In the genomic region with DNA sequence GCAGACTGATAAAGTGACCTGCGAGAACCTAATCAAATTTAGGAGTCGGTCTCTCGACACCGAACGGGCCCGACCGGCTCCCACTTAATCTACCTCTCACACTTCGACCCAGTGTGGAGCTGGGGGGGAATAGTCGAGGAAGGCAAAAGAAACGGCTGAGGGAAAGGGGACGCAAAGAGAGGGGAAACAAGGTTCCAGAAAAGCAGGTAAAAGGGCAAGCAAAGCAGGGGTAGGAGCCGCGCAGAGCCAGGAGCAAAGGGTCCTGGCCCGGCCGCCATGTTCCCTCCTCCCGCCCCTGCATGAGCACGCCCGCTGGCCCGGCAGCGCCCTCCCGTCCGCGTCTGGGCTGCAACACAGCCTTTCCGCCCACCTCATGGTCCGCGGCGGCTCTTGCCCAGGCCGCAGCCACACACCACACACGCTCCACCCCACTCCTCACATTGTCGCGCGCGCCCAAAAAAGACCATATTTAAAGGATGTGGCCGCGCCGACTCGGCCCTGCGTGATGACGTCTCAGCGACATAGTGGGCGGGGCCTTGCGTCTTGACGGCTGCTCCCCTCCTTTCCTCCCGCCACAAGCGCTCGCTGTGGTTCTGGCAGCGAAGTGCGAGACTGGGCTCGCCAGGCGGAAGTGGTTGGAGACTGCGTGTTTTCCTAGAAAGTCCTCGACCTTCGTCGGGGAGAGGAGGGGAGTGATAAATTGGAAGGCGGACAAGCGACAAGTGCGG, we compare ENCODE assay signal across 1 cellular context.
TF ChIP-seq lines count a peak whose summit lies in the region.

A gene with protein sequence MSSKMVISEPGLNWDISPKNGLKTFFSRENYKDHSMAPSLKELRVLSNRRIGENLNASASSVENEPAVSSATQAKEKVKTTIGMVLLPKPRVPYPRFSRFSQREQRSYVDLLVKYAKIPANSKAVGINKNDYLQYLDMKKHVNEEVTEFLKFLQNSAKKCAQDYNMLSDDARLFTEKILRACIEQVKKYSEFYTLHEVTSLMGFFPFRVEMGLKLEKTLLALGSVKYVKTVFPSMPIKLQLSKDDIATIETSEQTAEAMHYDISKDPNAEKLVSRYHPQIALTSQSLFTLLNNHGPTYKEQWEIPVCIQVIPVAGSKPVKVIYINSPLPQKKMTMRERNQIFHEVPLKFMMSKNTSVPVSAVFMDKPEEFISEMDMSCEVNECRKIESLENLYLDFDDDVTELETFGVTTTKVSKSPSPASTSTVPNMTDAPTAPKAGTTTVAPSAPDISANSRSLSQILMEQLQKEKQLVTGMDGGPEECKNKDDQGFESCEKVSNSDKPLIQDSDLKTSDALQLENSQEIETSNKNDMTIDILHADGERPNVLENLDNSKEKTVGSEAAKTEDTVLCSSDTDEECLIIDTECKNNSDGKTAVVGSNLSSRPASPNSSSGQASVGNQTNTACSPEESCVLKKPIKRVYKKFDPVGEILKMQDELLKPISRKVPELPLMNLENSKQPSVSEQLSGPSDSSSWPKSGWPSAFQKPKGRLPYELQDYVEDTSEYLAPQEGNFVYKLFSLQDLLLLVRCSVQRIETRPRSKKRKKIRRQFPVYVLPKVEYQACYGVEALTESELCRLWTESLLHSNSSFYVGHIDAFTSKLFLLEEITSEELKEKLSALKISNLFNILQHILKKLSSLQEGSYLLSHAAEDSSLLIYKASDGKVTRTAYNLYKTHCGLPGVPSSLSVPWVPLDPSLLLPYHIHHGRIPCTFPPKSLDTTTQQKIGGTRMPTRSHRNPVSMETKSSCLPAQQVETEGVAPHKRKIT (minus strand): TSS at position 510 of the 728 bp plus-strand sequence. CDS start 1,165 bp downstream, outside the sequence.

TF ChIP-seq in HepG2, 621 proteins besides CTCF, POLR2A, EP300 and RAD21 (continued from another document and continues in another):
- TF ChIP-seq, protein P1, sequence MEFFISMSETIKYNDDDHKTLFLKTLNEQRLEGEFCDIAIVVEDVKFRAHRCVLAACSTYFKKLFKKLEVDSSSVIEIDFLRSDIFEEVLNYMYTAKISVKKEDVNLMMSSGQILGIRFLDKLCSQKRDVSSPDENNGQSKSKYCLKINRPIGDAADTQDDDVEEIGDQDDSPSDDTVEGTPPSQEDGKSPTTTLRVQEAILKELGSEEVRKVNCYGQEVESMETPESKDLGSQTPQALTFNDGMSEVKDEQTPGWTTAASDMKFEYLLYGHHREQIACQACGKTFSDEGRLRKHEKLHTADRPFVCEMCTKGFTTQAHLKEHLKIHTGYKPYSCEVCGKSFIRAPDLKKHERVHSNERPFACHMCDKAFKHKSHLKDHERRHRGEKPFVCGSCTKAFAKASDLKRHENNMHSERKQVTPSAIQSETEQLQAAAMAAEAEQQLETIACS (CRISPR knock-in tag; IDR thresholded peaks at IDR 0.05), result 0 out of 2 replicates have a peak, but pooled peaks have one; percentile 51
- TF ChIP-seq, protein P2, sequence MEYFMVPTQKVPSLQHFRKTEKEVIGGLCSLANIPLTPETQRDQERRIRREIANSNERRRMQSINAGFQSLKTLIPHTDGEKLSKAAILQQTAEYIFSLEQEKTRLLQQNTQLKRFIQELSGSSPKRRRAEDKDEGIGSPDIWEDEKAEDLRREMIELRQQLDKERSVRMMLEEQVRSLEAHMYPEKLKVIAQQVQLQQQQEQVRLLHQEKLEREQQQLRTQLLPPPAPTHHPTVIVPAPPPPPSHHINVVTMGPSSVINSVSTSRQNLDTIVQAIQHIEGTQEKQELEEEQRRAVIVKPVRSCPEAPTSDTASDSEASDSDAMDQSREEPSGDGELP (IDR thresholded peaks at IDR 0.05; ENCODE audit: borderline replicate concordance, low read depth), result no peak
- TF ChIP-seq, protein P3, sequence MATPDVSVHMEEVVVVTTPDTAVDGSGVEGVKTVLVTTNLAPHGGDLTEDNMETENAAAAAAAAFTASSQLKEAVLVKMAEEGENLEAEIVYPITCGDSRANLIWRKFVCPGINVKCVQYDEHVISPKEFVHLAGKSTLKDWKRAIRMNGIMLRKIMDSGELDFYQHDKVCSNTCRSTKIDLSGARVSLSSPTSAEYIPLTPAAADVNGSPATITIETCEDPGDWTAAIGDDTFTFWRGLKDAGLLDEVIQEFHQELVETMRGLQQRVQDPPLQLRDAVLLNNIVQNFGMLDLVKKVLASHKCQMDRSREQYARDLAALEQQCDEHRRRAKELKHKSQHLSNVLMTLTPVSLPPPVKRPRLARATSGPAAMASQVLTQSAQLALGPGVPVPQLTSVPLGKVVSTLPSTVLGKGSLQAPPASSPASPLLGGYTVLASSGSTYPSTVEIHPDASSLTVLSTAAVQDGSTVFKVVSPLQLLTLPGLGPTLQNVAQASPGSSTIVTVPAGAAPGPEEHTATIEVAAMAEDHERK (CRISPR knock-in tag; IDR thresholded peaks at IDR 0.05; ENCODE audit: low read depth), result peak; percentile 95
- TF ChIP-seq SRY (CRISPR knock-in tag; IDR thresholded peaks at IDR 0.05), result 0 out of 2 replicates have a peak, but pooled peaks have one; percentile 44
- TF ChIP-seq, protein P4, sequence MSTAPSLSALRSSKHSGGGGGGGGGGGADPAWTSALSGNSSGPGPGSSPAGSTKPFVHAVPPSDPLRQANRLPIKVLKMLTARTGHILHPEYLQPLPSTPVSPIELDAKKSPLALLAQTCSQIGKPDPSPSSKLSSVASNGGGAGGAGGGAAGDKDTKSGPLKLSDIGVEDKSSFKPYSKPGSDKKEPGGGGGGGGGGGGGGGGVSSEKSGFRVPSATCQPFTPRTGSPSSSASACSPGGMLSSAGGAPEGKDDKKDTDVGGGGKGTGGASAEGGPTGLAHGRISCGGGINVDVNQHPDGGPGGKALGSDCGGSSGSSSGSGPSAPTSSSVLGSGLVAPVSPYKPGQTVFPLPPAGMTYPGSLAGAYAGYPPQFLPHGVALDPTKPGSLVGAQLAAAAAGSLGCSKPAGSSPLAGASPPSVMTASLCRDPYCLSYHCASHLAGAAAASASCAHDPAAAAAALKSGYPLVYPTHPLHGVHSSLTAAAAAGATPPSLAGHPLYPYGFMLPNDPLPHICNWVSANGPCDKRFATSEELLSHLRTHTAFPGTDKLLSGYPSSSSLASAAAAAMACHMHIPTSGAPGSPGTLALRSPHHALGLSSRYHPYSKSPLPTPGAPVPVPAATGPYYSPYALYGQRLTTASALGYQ (CRISPR knock-in tag; IDR thresholded peaks at IDR 0.05), result no peak
- peak; percentile 91; the same call in 1 of the 2 replicates for TF ChIP-seq MTF2 (CRISPR knock-in tag; IDR thresholded peaks at IDR 0.05; ENCODE audit: borderline replicate concordance)
- TF ChIP-seq AGO1 (IDR thresholded peaks at IDR 0.05; ENCODE audit: low read depth, low read length, poor library complexity, severe bottlenecking), result peak; percentile 58
- TF ChIP-seq, protein P5, sequence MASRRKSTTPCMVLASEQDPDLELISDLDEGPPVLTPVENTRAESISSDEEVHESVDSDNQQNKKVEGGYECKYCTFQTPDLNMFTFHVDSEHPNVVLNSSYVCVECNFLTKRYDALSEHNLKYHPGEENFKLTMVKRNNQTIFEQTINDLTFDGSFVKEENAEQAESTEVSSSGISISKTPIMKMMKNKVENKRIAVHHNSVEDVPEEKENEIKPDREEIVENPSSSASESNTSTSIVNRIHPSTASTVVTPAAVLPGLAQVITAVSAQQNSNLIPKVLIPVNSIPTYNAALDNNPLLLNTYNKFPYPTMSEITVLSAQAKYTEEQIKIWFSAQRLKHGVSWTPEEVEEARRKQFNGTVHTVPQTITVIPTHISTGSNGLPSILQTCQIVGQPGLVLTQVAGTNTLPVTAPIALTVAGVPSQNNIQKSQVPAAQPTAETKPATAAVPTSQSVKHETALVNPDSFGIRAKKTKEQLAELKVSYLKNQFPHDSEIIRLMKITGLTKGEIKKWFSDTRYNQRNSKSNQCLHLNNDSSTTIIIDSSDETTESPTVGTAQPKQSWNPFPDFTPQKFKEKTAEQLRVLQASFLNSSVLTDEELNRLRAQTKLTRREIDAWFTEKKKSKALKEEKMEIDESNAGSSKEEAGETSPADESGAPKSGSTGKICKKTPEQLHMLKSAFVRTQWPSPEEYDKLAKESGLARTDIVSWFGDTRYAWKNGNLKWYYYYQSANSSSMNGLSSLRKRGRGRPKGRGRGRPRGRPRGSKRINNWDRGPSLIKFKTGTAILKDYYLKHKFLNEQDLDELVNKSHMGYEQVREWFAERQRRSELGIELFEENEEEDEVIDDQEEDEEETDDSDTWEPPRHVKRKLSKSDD (CRISPR knock-in tag; IDR thresholded peaks at IDR 0.05; ENCODE audit: low read depth), result peak; percentile 87
- TF ChIP-seq ZNF264 (CRISPR knock-in tag; IDR thresholded peaks at IDR 0.05), result peak; percentile 65; the same call in 1 of the 2 replicates
- TF ChIP-seq, protein P6, sequence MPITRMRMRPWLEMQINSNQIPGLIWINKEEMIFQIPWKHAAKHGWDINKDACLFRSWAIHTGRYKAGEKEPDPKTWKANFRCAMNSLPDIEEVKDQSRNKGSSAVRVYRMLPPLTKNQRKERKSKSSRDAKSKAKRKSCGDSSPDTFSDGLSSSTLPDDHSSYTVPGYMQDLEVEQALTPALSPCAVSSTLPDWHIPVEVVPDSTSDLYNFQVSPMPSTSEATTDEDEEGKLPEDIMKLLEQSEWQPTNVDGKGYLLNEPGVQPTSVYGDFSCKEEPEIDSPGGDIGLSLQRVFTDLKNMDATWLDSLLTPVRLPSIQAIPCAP (CRISPR knock-in tag; IDR thresholded peaks at IDR 0.05; ENCODE audit: low read depth), result peak; percentile 55; the same call in 1 of the 2 replicates
- TF ChIP-seq, protein P7, sequence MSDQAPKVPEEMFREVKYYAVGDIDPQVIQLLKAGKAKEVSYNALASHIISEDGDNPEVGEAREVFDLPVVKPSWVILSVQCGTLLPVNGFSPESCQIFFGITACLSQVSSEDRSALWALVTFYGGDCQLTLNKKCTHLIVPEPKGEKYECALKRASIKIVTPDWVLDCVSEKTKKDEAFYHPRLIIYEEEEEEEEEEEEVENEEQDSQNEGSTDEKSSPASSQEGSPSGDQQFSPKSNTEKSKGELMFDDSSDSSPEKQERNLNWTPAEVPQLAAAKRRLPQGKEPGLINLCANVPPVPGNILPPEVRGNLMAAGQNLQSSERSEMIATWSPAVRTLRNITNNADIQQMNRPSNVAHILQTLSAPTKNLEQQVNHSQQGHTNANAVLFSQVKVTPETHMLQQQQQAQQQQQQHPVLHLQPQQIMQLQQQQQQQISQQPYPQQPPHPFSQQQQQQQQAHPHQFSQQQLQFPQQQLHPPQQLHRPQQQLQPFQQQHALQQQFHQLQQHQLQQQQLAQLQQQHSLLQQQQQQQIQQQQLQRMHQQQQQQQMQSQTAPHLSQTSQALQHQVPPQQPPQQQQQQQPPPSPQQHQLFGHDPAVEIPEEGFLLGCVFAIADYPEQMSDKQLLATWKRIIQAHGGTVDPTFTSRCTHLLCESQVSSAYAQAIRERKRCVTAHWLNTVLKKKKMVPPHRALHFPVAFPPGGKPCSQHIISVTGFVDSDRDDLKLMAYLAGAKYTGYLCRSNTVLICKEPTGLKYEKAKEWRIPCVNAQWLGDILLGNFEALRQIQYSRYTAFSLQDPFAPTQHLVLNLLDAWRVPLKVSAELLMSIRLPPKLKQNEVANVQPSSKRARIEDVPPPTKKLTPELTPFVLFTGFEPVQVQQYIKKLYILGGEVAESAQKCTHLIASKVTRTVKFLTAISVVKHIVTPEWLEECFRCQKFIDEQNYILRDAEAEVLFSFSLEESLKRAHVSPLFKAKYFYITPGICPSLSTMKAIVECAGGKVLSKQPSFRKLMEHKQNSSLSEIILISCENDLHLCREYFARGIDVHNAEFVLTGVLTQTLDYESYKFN (CRISPR knock-in tag; conservative IDR thresholded peaks at IDR 0.05), result peak; percentile 61
- TF ChIP-seq, protein P8, sequence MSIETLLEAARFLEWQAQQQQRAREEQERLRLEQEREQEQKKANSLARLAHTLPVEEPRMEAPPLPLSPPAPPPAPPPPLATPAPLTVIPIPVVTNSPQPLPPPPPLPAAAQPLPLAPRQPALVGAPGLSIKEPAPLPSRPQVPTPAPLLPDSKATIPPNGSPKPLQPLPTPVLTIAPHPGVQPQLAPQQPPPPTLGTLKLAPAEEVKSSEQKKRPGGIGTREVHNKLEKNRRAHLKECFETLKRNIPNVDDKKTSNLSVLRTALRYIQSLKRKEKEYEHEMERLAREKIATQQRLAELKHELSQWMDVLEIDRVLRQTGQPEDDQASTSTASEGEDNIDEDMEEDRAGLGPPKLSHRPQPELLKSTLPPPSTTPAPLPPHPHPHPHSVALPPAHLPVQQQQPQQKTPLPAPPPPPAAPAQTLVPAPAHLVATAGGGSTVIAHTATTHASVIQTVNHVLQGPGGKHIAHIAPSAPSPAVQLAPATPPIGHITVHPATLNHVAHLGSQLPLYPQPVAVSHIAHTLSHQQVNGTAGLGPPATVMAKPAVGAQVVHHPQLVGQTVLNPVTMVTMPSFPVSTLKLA (IDR thresholded peaks at IDR 0.05), result 0 out of 2 replicates have a peak, but pooled peaks have one; percentile 34
- no peak for TF ChIP-seq RFX5 (IDR thresholded peaks at IDR 0.05; ENCODE audit: low read depth, low read length)
- TF ChIP-seq DMAP1 (CRISPR knock-in tag; IDR thresholded peaks at IDR 0.05), result peak; percentile 94
- TF ChIP-seq, protein P9, sequence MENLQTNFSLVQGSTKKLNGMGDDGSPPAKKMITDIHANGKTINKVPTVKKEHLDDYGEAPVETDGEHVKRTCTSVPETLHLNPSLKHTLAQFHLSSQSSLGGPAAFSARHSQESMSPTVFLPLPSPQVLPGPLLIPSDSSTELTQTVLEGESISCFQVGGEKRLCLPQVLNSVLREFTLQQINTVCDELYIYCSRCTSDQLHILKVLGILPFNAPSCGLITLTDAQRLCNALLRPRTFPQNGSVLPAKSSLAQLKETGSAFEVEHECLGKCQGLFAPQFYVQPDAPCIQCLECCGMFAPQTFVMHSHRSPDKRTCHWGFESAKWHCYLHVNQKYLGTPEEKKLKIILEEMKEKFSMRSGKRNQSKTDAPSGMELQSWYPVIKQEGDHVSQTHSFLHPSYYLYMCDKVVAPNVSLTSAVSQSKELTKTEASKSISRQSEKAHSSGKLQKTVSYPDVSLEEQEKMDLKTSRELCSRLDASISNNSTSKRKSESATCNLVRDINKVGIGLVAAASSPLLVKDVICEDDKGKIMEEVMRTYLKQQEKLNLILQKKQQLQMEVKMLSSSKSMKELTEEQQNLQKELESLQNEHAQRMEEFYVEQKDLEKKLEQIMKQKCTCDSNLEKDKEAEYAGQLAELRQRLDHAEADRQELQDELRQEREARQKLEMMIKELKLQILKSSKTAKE (CRISPR knock-in tag; IDR thresholded peaks at IDR 0.05; ENCODE audit: borderline replicate concordance), result peak; percentile 34
- peak; percentile 92 for TF ChIP-seq AGO2 (optimal IDR thresholded peaks at IDR 0.05; ENCODE audit: low read depth, low read length)
- TF ChIP-seq ZNF713 (CRISPR knock-in tag; IDR thresholded peaks at IDR 0.05), result 0 out of 2 replicates have a peak, but pooled peaks have one; percentile 29
- TF ChIP-seq, protein P10, sequence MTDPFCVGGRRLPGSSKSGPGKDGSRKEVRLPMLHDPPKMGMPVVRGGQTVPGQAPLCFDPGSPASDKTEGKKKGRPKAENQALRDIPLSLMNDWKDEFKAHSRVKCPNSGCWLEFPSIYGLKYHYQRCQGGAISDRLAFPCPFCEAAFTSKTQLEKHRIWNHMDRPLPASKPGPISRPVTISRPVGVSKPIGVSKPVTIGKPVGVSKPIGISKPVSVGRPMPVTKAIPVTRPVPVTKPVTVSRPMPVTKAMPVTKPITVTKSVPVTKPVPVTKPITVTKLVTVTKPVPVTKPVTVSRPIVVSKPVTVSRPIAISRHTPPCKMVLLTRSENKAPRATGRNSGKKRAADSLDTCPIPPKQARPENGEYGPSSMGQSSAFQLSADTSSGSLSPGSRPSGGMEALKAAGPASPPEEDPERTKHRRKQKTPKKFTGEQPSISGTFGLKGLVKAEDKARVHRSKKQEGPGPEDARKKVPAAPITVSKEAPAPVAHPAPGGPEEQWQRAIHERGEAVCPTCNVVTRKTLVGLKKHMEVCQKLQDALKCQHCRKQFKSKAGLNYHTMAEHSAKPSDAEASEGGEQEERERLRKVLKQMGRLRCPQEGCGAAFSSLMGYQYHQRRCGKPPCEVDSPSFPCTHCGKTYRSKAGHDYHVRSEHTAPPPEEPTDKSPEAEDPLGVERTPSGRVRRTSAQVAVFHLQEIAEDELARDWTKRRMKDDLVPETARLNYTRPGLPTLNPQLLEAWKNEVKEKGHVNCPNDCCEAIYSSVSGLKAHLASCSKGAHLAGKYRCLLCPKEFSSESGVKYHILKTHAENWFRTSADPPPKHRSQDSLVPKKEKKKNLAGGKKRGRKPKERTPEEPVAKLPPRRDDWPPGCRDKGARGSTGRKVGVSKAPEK (CRISPR knock-in tag; IDR thresholded peaks at IDR 0.05; ENCODE audit: borderline replicate concordance), result peak; percentile 96; the same call in 1 of the 2 replicates
